Comparison of ENCODE assay signal across 16 cellular contexts in genomic region chr18:23234619-23235018, GRCh38.
"Had no signal": no experiment of that assay in that cellular context is flagged by ENCODE, and none has a peak within 500 bp of the region (broad histone marks: within the 10 kb centered on the region; RNA-seq: fewer than 3 reads in every experiment).

No MANE protein-coding gene starts in this region.

- H3K4me1 ChIP-seq: psoas muscle had no signal

- ATAC-seq: left colon, psoas muscle had no signal

- H3K36me3 ChIP-seq: sigmoid colon, thoracic aorta had no signal

- DNase-seq: activated CD4-positive, alpha-beta T cell treated with anti-CD3 and anti-CD28 coated beads for 4 hours; activated T-cell treated with anti-CD3 and anti-CD28 coated beads for 4 hours; foreskin melanocyte; head of caudate nucleus; left colon; psoas muscle; sigmoid colon; stomach; SW 1271 had no signal

- H3K9me3 ChIP-seq: psoas muscle, sigmoid colon, stomach, thoracic aorta had no signal

- H3K27ac ChIP-seq: psoas muscle, sigmoid colon, stomach, VCaP had no signal

- H3K9me3 Mint-ChIP-seq: activated naive CD4-positive, alpha-beta T cell treated with anti-CD3 and anti-CD28 coated beads, Interleukin-2, amount 50 U/mL, for 24 hours; nephron had no signal

- H3K4me3 Mint-ChIP-seq: activated naive CD4-positive, alpha-beta T cell treated with anti-CD3 and anti-CD28 coated beads, Interleukin-2, amount 50 U/mL, for 24 hours; nephron had no signal

- H3K27ac Mint-ChIP-seq: activated naive CD4-positive, alpha-beta T cell treated with anti-CD3 and anti-CD28 coated beads, Interleukin-2, amount 50 U/mL, for 24 hours had no signal

- H3K4me3 ChIP-seq: psoas muscle, sigmoid colon, stomach, thoracic aorta had no signal

- H3K36me3 Mint-ChIP-seq: activated naive CD4-positive, alpha-beta T cell treated with anti-CD3 and anti-CD28 coated beads, Interleukin-2, amount 50 U/mL, for 24 hours had no signal

- FAIRE-seq: astrocyte, colon, urothelium cell line had no signal

- H3K27me3 ChIP-seq: sigmoid colon, stomach had no signal

- H3K27me3 Mint-ChIP-seq: activated naive CD4-positive, alpha-beta T cell treated with anti-CD3 and anti-CD28 coated beads, Interleukin-2, amount 50 U/mL, for 24 hours had no signal
